Comparison of ENCODE assay signal across 17 cellular contexts in genomic region chr2:199606193-199606780, GRCh38.
A peak's percentile ranks its signal among the peaks of the same experiment; 100 is the strongest.
DNase-seq lines count a peak whose midpoint lies in the region; ATAC-seq, FAIRE-seq and TF ChIP-seq lines count a peak whose summit lies in the region.
"Had no signal": no experiment of that assay in that cellular context is flagged by ENCODE, and none has a peak within 500 bp of the region (broad histone marks: within the 10 kb centered on the region; RNA-seq: fewer than 3 reads in every experiment).

No MANE protein-coding gene starts in this region.

- CTCF ChIA-PET in A673 (lab: Charles Lee), result no interaction called here
- CTCF ChIA-PET in activated CD8-positive, alpha-beta T cell treated with anti-CD3 and anti-CD28 coated beads for 36 hours (lab: Charles Lee), result interaction anchor here (0.7 to 1.0 kb wide), 2 partner anchors 10 to 134 kb away, joined by 3 to 4 read pairs; no protein-coding TSS in a partner anchor

- H3K4me1 ChIP-seq in A673 (ENCODE audit: insufficient read depth, low read length, poor library complexity, severe bottlenecking), result peaks cover 29% of the 10 kb centered on the region
- H3K4me1 ChIP-seq: adrenal gland had no signal

- H3K27me3 ChIP-seq in A673 (replicated peaks; ENCODE audit: insufficient read depth, low read depth, low read length, poor library complexity) (no peaks in the 10 kb centered on the region), GM06990 (replicated peaks; ENCODE audit: control insufficient read depth, insufficient read depth, low read length) (0 out of 2 replicates have a peak, but pooled peaks cover 1% of the 10 kb centered on the region)

- TF ChIP-seq CTCF in A673 (conservative IDR thresholded peaks at IDR 0.05; ENCODE audit: low read depth, low read length), result peak; percentile 55
- peak; percentile 21 for TF ChIP-seq CTCF in GM06990 (IDR thresholded peaks at IDR 0.05; ENCODE audit: insufficient read depth, low read length, poor library complexity, severe bottlenecking)
- TF ChIP-seq CTCF in activated CD8-positive, alpha-beta T cell treated with anti-CD3 and anti-CD28 coated beads for 36 hours (IDR thresholded peaks at IDR 0.05), result no peak

- no peaks in the 10 kb centered on the region for H3K36me3 ChIP-seq in A673 (ENCODE audit: insufficient read depth, low read length, poor library complexity, severe bottlenecking)
- no peaks in the 10 kb centered on the region for H3K36me3 ChIP-seq in GM06990 (ENCODE audit: control insufficient read depth, insufficient read depth, low read length)
- H3K36me3 ChIP-seq: adrenal gland, upper lobe of left lung had no signal

- FAIRE-seq in RCC 7860 (lab: Jason Lieb, UNC), result no peak
- FAIRE-seq: GM12892 had no signal

- no peaks in the 10 kb centered on the region for H3K9me3 ChIP-seq in A673 (ENCODE audit: low read depth, low read length, poor library complexity, severe bottlenecking)
- H3K9me3 ChIP-seq: adrenal gland, upper lobe of left lung had no signal

- no TSS peak for BruUV-seq in A673 (replicated peaks; lab: Mats Ljungman, UMichigan)

- H3K4me3 Mint-ChIP-seq in activated CD8-positive, alpha-beta T cell treated with anti-CD3 and anti-CD28 coated beads for 36 hours, result no peak overlapping the region
- H3K4me3 Mint-ChIP-seq: CD4-positive, alpha-beta memory T cell; effector memory CD8-positive, alpha-beta T cell had no signal

- intact Hi-C loops in A673 (cut with micrococcal nuclease; ENCODE audit: unreplicated experiment), result loop anchor here (10.0 kb wide), 1 partner anchor 1291 kb away; no protein-coding TSS in a partner anchor
- intact Hi-C loops in activated CD8-positive, alpha-beta T cell treated with anti-CD3 and anti-CD28 coated beads for 36 hours (cut with micrococcal nuclease), result no loop called here

- H3K36me3 Mint-ChIP-seq in activated CD8-positive, alpha-beta T cell treated with anti-CD3 and anti-CD28 coated beads for 36 hours (ENCODE audit: low read depth), result no peaks in the 10 kb centered on the region
- H3K36me3 Mint-ChIP-seq: CD4-positive, alpha-beta memory T cell had no signal

- H3K27ac Mint-ChIP-seq in activated CD8-positive, alpha-beta T cell treated with anti-CD3 and anti-CD28 coated beads for 36 hours, result no peak overlapping the region
- H3K27ac Mint-ChIP-seq: CD4-positive, alpha-beta memory T cell; effector memory CD8-positive, alpha-beta T cell had no signal

- POLR2A ChIA-PET in A673 (lab: Charles Lee; ENCODE audit: low non-redundant PET), result no interaction called here
- POLR2A ChIA-PET in activated CD8-positive, alpha-beta T cell treated with anti-CD3 and anti-CD28 coated beads for 36 hours (lab: Charles Lee), result no interaction called here

- no peak overlapping the region for H3K27ac ChIP-seq in A673 (ENCODE audit: low read depth, low read length, poor library complexity, severe bottlenecking)
- H3K27ac ChIP-seq: adrenal gland, HL-60, upper lobe of left lung had no signal

- DNase-seq in A673 (ENCODE audit: low spot score) (peak; percentile 44), GM06990 (ENCODE audit: extremely low read depth, insufficient read length) (no peak), OCI-M1 (lab: John Stamatoyannopoulos, UW) (peak; percentile 28), fibroblast of peridontal ligament (ENCODE audit: extremely low read depth) (peak; percentile 47), NCI-H1436 treated with DMSO at 0.1 percent for 48 hours (lab: John Stamatoyannopoulos, UW) (no peak), SIG-M5 treated with dmso at 0.1 percent for 504 hours (lab: John Stamatoyannopoulos, UW; ENCODE audit: unreplicated experiment) (no peak), RCC 7860 (ENCODE audit: low spot score) (no peak)
- no peak for DNase-seq in activated CD8-positive, alpha-beta T cell treated with anti-CD3 and anti-CD28 coated beads for 36 hours
- DNase-seq: adrenal gland; CD4-positive, alpha-beta memory T cell; effector memory CD8-positive, alpha-beta T cell; NCI-H1092; right cardiac atrium; T-helper 9 cell; upper lobe of left lung had no signal

- H3K4me3 ChIP-seq in A673 (ENCODE audit: low read depth, low read length, poor library complexity, severe bottlenecking) (no peak overlapping the region), GM06990 (replicated peaks; ENCODE audit: low read depth, low read length) (no peak overlapping the region)
- H3K4me3 ChIP-seq: adrenal gland, upper lobe of left lung had no signal

- no peaks in the 10 kb centered on the region for H3K9me3 Mint-ChIP-seq in activated CD8-positive, alpha-beta T cell treated with anti-CD3 and anti-CD28 coated beads for 36 hours
- H3K9me3 Mint-ChIP-seq: CD4-positive, alpha-beta memory T cell had no signal

- H3K4me1 Mint-ChIP-seq in activated CD8-positive, alpha-beta T cell treated with anti-CD3 and anti-CD28 coated beads for 36 hours (ENCODE audit: low read depth), result no peaks in the 10 kb centered on the region

- peaks cover 8% of the 10 kb centered on the region for H3K27me3 Mint-ChIP-seq in activated CD8-positive, alpha-beta T cell treated with anti-CD3 and anti-CD28 coated beads for 36 hours

- no peak for ATAC-seq in activated CD8-positive, alpha-beta T cell treated with anti-CD3 and anti-CD28 coated beads for 36 hours
- ATAC-seq: effector memory CD8-positive, alpha-beta T cell; right cardiac atrium had no signal

Comparison
In these comparisons a context has a peak if more than half of its experiments do, and no peak if none do; other contexts are left out.
1. DNase-seq: peak in A673 (single experiment), OCI-M1 (single experiment) and fibroblast of peridontal ligament (single experiment); none in GM06990 (single experiment), NCI-H1436 treated with DMSO at 0.1 percent for 48 hours (single experiment), SIG-M5 treated with dmso at 0.1 percent for 504 hours (single experiment), RCC 7860 (single experiment) and activated CD8-positive, alpha-beta T cell treated with anti-CD3 and anti-CD28 coated beads for 36 hours (single experiment).